In the genomic region with DNA sequence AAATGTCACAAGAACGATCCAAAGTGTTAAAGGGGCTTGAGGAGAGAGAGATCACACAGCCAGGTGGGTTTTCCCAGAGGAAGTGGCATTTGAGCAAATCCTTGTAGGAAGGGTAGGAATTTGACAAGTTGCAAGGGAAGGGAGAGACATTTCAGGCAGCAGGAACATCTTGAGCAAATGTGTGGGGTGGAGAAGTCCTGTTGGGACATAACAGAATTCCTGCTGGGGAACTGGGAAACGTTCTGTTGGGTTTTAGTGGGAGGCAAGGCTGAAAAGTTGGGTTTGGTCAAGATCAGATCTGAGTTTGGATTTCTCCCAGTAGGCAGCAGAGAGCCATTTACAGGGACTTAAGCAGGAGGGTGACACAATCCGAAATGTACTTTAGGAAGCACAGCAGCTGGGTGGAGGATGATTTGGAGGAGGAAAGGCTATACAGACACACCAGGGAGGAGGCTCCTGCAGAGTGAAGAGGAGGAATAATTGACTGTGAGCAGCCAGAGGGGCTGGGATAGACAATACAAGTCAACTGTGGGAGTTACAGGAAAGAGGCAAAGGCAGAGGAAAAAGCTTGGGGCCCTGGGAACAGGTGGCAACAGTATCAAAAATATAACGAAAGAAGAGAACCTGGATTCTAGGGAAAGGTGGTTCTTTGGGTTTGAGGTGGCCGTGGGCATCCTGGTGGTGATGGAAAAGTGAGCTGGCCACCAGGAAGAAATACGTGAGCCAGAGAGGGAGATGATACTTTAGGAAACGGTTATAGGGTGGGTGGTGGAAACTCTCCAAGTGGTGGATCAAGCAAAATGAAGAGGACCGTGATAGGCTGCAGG, we compare ENCODE assay signal across 9 cellular contexts.
A peak's percentile ranks its signal among the peaks of the same experiment; 100 is the strongest.
DNase-seq lines count a peak whose midpoint lies in the region; ATAC-seq, FAIRE-seq and TF ChIP-seq lines count a peak whose summit lies in the region.
"Had no signal": no experiment of that assay in that cellular context is flagged by ENCODE, and none has a peak within 500 bp of the region (broad histone marks: within the 10 kb centered on the region; RNA-seq: fewer than 3 reads in every experiment).

No MANE protein-coding gene starts in this region.

- peak overlapping the region; percentile 96 for H3K27ac ChIP-seq in RWPE1

- peak; percentile 31 for FAIRE-seq in GM18507 (lab: Jason Lieb, UNC)

- POLR2A ChIA-PET in RWPE1 (lab: Yijun Ruan, JAX; ENCODE audit: low non-redundant PET): interaction anchor here (0.5 kb wide), 1 partner anchor 162 kb away, joined by 4 read pairs; no protein-coding TSS in a partner anchor

- no peak for DNase-seq in GM18507 (ENCODE audit: extremely low spot score, insufficient read length, low read depth)
- no peak for DNase-seq in RWPE1 (ENCODE audit: low spot score)
- DNase-seq in fibroblast of peridontal ligament (ENCODE audit: extremely low read depth): peak; percentile 52
- DNase-seq in retina: peak; percentile 29
- no peak for DNase-seq in activated effector memory CD4-positive, alpha-beta T cell treated with Interleukin-2 at 50 U/mL for 16 hours
- DNase-seq: activated CD8-positive, alpha-beta memory T cell treated with anti-CD3 and anti-CD28 coated beads for 24 hours; effector CD8-positive, alpha-beta T cell had no signal

- CTCF ChIA-PET in RWPE1 (lab: Yijun Ruan, JAX): interaction anchor here (1.0 to 2.6 kb wide), 3 partner anchors 151 to 330 kb away, joined by 3 to 14 read pairs (median 3); no protein-coding TSS in a partner anchor

- TF ChIP-seq CTCF in RWPE1 (conservative IDR thresholded peaks at IDR 0.05; ENCODE audit: low read depth): no peak

- no peak for ATAC-seq in HG02938 (IDR thresholded peaks at IDR 0.05; ENCODE audit: unreplicated experiment)
- no peak for ATAC-seq in HG02642 (IDR thresholded peaks at IDR 0.05; ENCODE audit: poor library complexity, unreplicated experiment)

Comparison
In these comparisons a context has a peak if more than half of its experiments do, and no peak if none do; other contexts are left out.
1. DNase-seq: peak in fibroblast of peridontal ligament (single experiment) and retina (single experiment); none in GM18507 (single experiment), RWPE1 (single experiment) and activated effector memory CD4-positive, alpha-beta T cell treated with Interleukin-2 at 50 U/mL for 16 hours (single experiment).